In the genomic region with DNA sequence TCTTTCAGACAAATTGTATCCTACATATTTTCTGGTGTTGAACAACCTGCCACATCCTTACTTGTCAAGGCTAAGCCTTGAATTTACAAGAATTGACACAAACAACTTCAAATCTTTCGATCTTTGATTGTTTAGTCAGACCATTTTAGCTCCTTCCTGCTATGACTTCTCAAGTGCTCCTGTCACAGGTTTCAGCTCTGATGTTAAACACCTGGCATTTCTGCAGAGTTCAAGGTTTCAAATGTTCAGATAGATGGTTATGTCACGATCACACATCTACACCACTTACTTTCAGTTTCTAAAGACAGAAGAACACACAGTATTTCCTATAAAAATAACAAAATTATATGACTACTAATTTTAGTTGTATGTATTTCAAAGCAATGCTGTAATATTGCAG, we compare ENCODE assay signal across 11 cellular contexts.
A peak's percentile ranks its signal among the peaks of the same experiment; 100 is the strongest.
DNase-seq lines count a peak whose midpoint lies in the region; ATAC-seq and TF ChIP-seq lines count a peak whose summit lies in the region.
"Had no signal": no experiment of that assay in that cellular context is flagged by ENCODE, and none has a peak within 500 bp of the region (broad histone marks: within the 10 kb centered on the region; RNA-seq: fewer than 3 reads in every experiment).

No MANE protein-coding gene starts in this region.

- H3K27me3 Mint-ChIP-seq in activated T-helper 1 cell treated with anti-CD3 and anti-CD28 coated beads, Interleukin-12 subunit alpha, Interleukin-12 subunit beta, Interleukin-2, Interleukin-4 antibody, amounts not matched to agents 30 ng/mL and 10 ng/mL and 1 ng/mL, durations not matched to agents 14 hours and 24 hours and 36 hours (ENCODE audit: insufficient read depth) = no peaks in the 10 kb centered on the region
- H3K27me3 Mint-ChIP-seq: dendritic cell treated with granulocyte-macrophage colony-stimulating factor and Interleukin-4, amounts not matched to agents 40 ng/mL and 50 ng/mL, for 4 days had no signal

- H3K4me1 ChIP-seq in heart left ventricle = no peaks in the 10 kb centered on the region
- H3K4me1 ChIP-seq in right atrium auricular region = no peaks in the 10 kb centered on the region
- H3K4me1 ChIP-seq in PC-3 (ENCODE audit: insufficient read depth, low read length) = peaks cover 5% of the 10 kb centered on the region
- no peaks in the 10 kb centered on the region for H3K4me1 ChIP-seq in stomach smooth muscle (ENCODE audit: control insufficient read depth, insufficient read depth, low read length)
- H3K4me1 ChIP-seq: testis had no signal

- H3K36me3 Mint-ChIP-seq in activated T-helper 1 cell treated with anti-CD3 and anti-CD28 coated beads, Interleukin-12 subunit alpha, Interleukin-12 subunit beta, Interleukin-2, Interleukin-4 antibody, amounts not matched to agents 30 ng/mL and 10 ng/mL and 1 ng/mL, durations not matched to agents 14 hours and 24 hours and 36 hours (ENCODE audit: low read depth) = no peaks in the 10 kb centered on the region

- H3F3A ChIP-seq in PC-3 (ENCODE audit: low read length, unreplicated experiment) = no peaks in the 10 kb centered on the region

- no peak overlapping the region for H3K27ac ChIP-seq in heart left ventricle
- no peak overlapping the region for H3K27ac ChIP-seq in right atrium auricular region
- no peak overlapping the region for H3K27ac ChIP-seq in PC-3 (ENCODE audit: low read length)
- no peak overlapping the region for H3K27ac ChIP-seq in stomach smooth muscle (ENCODE audit: low read length)
- H3K27ac ChIP-seq: BLaER1 treated with 17β-estradiol and CSF1 and Interleukin-3, amounts not matched to agents 10 nM and 100 nM; testis had no signal

- H3K4me3 ChIP-seq in heart left ventricle (peak overlapping the region in 7 of 12 donors; percentile 1 to 34 (median 14)), right atrium auricular region (peak overlapping the region in 1 of 2 donors; percentile 13), PC-3 (ENCODE audit: low read length) (peak overlapping the region; percentile 25), stomach smooth muscle (ENCODE audit: low read length in 2 of 2) (peak overlapping the region; percentile 6 to 54)
- H3K4me3 ChIP-seq: BLaER1 treated with 17β-estradiol and CSF1 and Interleukin-3, amounts not matched to agents 10 nM and 100 nM; testis had no signal

- no peak for TF ChIP-seq POLR2A in heart left ventricle (IDR thresholded peaks at IDR 0.05)

- no peaks in the 10 kb centered on the region for H3K9me3 Mint-ChIP-seq in activated T-helper 1 cell treated with anti-CD3 and anti-CD28 coated beads, Interleukin-12 subunit alpha, Interleukin-12 subunit beta, Interleukin-2, Interleukin-4 antibody, amounts not matched to agents 30 ng/mL and 10 ng/mL and 1 ng/mL, durations not matched to agents 14 hours and 24 hours and 36 hours
- H3K9me3 Mint-ChIP-seq: dendritic cell treated with granulocyte-macrophage colony-stimulating factor and Interleukin-4, amounts not matched to agents 40 ng/mL and 50 ng/mL, for 4 days had no signal

- H3K36me3 ChIP-seq in heart left ventricle (no peaks in the 10 kb centered on the region), right atrium auricular region (no peaks in the 10 kb centered on the region), PC-3 (ENCODE audit: low read depth, low read length) (no peaks in the 10 kb centered on the region), stomach smooth muscle (ENCODE audit: control insufficient read depth in 2 of 2, insufficient read depth in 2 of 2, low read length in 2 of 2) (no peaks in the 10 kb centered on the region)
- H3K36me3 ChIP-seq: BLaER1 treated with 17β-estradiol and CSF1 and Interleukin-3, amounts not matched to agents 10 nM and 100 nM had no signal

- TF ChIP-seq CTCF in heart left ventricle (IDR thresholded peaks at IDR 0.05) (no peak), right atrium auricular region (IDR thresholded peaks at IDR 0.05) (no peak), PC-3 (conservative IDR thresholded peaks at IDR 0.05; ENCODE audit: low read depth, low read length) (no peak)

- no peak overlapping the region for H3K9ac ChIP-seq in PC-3 (ENCODE audit: low read length)
- peak overlapping the region in 1 of 2 donors; percentile 42 for H3K9ac ChIP-seq in stomach smooth muscle (ENCODE audit: low read length in 2 of 2)
- H3K9ac ChIP-seq: BLaER1 treated with 17β-estradiol and CSF1 and Interleukin-3, amounts not matched to agents 10 nM and 100 nM had no signal

- H3K27ac Mint-ChIP-seq in activated T-helper 1 cell treated with anti-CD3 and anti-CD28 coated beads, Interleukin-12 subunit alpha, Interleukin-12 subunit beta, Interleukin-2, Interleukin-4 antibody, amounts not matched to agents 30 ng/mL and 10 ng/mL and 1 ng/mL, durations not matched to agents 14 hours and 24 hours and 36 hours = no peak overlapping the region
- H3K27ac Mint-ChIP-seq: dendritic cell treated with granulocyte-macrophage colony-stimulating factor and Interleukin-4, amounts not matched to agents 40 ng/mL and 50 ng/mL, for 4 days had no signal

- WGBS in heart left ventricle, 4 donors = 42 to 66% (median 62%) methylated on average over 2 of the region's 2 CpGs

- POLR2A ChIA-PET in PC-3 (lab: Charles Lee; ENCODE audit: unreplicated experiment) = no interaction called here

- H3K4me2 ChIP-seq in PC-3 (ENCODE audit: low read length) = peak overlapping the region; percentile 60

- no peaks in the 10 kb centered on the region for H3K4me1 Mint-ChIP-seq in activated T-helper 1 cell treated with anti-CD3 and anti-CD28 coated beads, Interleukin-12 subunit alpha, Interleukin-12 subunit beta, Interleukin-2, Interleukin-4 antibody, amounts not matched to agents 30 ng/mL and 10 ng/mL and 1 ng/mL, durations not matched to agents 14 hours and 24 hours and 36 hours (ENCODE audit: low read depth)

- no peak for DNase-seq in heart left ventricle
- DNase-seq in right atrium auricular region (ENCODE audit: low spot score) = no peak
- DNase-seq in PC-3 = no peak
- no peak for DNase-seq in NCI-H2196 treated with DMSO at 0.1 percent for 48 hours (lab: John Stamatoyannopoulos, UW; ENCODE audit: unreplicated experiment)
- DNase-seq in activated naive CD4-positive, alpha-beta T cell treated with Interleukin-2 at 50 U/mL for 16 hours = no peak
- no peak for DNase-seq in activated T-helper 1 cell treated with anti-CD3 and anti-CD28 coated beads, Interleukin-12 subunit alpha, Interleukin-12 subunit beta, Interleukin-2, Interleukin-4 antibody, amounts not matched to agents 30 ng/mL and 10 ng/mL and 1 ng/mL, durations not matched to agents 14 hours and 24 hours and 36 hours (ENCODE audit: low spot score)
- DNase-seq: testis had no signal

- no peak for ATAC-seq in heart left ventricle
- ATAC-seq in HG02852 (IDR thresholded peaks at IDR 0.05; ENCODE audit: unreplicated experiment) = peak; percentile 70
- no peak for ATAC-seq in PC-3

- H4K20me1 ChIP-seq in PC-3 (ENCODE audit: low read length) = no peaks in the 10 kb centered on the region
- H4K20me1 ChIP-seq: BLaER1 treated with 17β-estradiol and CSF1 and Interleukin-3, amounts not matched to agents 10 nM and 100 nM had no signal

- intact Hi-C loops in heart left ventricle (cut with DNase I) (no loop called here), PC-3 (cut with micrococcal nuclease) (no loop called here)
- intact Hi-C loops in activated T-helper 1 cell treated with anti-CD3 and anti-CD28 coated beads, Interleukin-12 subunit alpha, Interleukin-12 subunit beta, Interleukin-2, Interleukin-4 antibody, amounts not matched to agents 30 ng/mL and 10 ng/mL and 1 ng/mL, durations not matched to agents 14 hours and 24 hours and 36 hours (cut with micrococcal nuclease) = no loop called here

- H3K9me2 ChIP-seq in PC-3 (replicated peaks; ENCODE audit: low read length) = no peaks in the 10 kb centered on the region; the same call in 1 of the 2 replicates

- no peaks in the 10 kb centered on the region for H3K79me2 ChIP-seq in PC-3 (ENCODE audit: low read length)

- no peaks in the 10 kb centered on the region for H3K27me3 ChIP-seq in heart left ventricle
- no peaks in the 10 kb centered on the region for H3K27me3 ChIP-seq in right atrium auricular region
- H3K27me3 ChIP-seq in PC-3 (ENCODE audit: low read length) = no peaks in the 10 kb centered on the region
- no peaks in the 10 kb centered on the region for H3K27me3 ChIP-seq in stomach smooth muscle (ENCODE audit: control insufficient read depth in 1 of 2, insufficient read depth in 2 of 2, low read length in 2 of 2)
- H3K27me3 ChIP-seq: BLaER1 treated with 17β-estradiol and CSF1 and Interleukin-3, amounts not matched to agents 10 nM and 100 nM; testis had no signal

- H3K9me3 ChIP-seq in heart left ventricle (no peaks in the 10 kb centered on the region), right atrium auricular region (no peaks in the 10 kb centered on the region), PC-3 (ENCODE audit: low read length) (no peaks in the 10 kb centered on the region), stomach smooth muscle (ENCODE audit: control insufficient read depth in 2 of 2, low read length in 2 of 2) (no peaks in the 10 kb centered on the region)
- H3K9me3 ChIP-seq: testis had no signal

- peak overlapping the region; percentile 73 for H2AFZ ChIP-seq in PC-3 (ENCODE audit: low read length)

- CTCF ChIA-PET in PC-3 (lab: Charles Lee) = no interaction called here

- no peak overlapping the region for H3K4me3 Mint-ChIP-seq in activated T-helper 1 cell treated with anti-CD3 and anti-CD28 coated beads, Interleukin-12 subunit alpha, Interleukin-12 subunit beta, Interleukin-2, Interleukin-4 antibody, amounts not matched to agents 30 ng/mL and 10 ng/mL and 1 ng/mL, durations not matched to agents 14 hours and 24 hours and 36 hours
- H3K4me3 Mint-ChIP-seq: dendritic cell treated with granulocyte-macrophage colony-stimulating factor and Interleukin-4, amounts not matched to agents 40 ng/mL and 50 ng/mL, for 4 days had no signal

- no TSS peak for BruUV-seq in PC-3 (replicated peaks; lab: Mats Ljungman, UMichigan)
